8 cellular contexts compared by ENCODE assay signal in the genomic region with DNA sequence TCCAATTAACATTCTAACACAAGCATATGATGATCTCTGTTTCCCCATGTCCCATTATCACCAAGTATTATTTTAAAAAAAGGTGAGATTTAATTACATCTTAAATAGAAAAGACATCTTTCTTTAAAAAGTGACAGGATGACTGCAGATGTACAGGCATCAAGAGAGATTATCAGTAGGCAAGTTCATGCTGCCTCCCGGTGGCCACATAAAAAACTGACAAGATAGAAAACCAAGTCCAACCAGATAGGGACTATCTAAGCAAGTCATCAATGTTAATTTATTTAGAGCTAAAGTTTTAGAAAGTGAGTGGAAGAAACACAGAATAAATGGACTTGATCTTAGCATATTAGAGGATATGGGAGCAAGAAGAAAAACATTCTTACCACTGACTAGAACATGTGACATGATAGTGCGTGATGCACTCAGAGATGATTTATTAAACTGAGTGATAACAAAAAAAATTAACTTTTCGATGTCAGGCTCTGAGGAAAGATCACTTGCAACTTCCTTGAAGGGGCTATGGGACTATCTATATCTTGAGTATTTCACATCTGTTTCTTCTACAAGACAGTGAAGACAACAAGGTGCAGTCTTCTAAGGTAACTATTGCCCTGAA. TPM values are rescaled to one million over a fixed set of nuclear protein-coding genes. Genes with fewer than 3 reads are reported as not detected.
DNase-seq lines count a peak whose midpoint lies in the region; ATAC-seq, FAIRE-seq and TF ChIP-seq lines count a peak whose summit lies in the region.

No MANE protein-coding gene starts in this region.

- in situ Hi-C loops in Caki2 (cut with HindIII; ENCODE audit: low pct_unique_long_range_greater_than_20kb, low sequenced_read_pairs) (no loop called here), astrocyte of the spinal cord (cut with HindIII; ENCODE audit: low sequenced_read_pairs) (no loop called here)

- ATAC-seq in GM19395 (IDR thresholded peaks at IDR 0.05; ENCODE audit: unreplicated experiment): peak; percentile 76

- no peaks in the 10 kb centered on the region for H3K36me3 ChIP-seq in kidney (ENCODE audit: control insufficient read depth in 1 of 2, insufficient read depth in 2 of 2, low read length in 2 of 2)

- peak; percentile 26 for DNase-seq in Caki2 (ENCODE audit: low read depth)
- DNase-seq in NCI-H1694 treated with DMSO at 0.1 percent for 48 hours (lab: John Stamatoyannopoulos, UW): peak; percentile 55
- DNase-seq in astrocyte of the spinal cord (ENCODE audit: low read depth, low spot score): peak; percentile 4
- no peak for DNase-seq in kidney
- no peak for DNase-seq in epidermal melanocyte (ENCODE audit: insufficient read length, low spot score)
- DNase-seq in activated CD4-positive, CD25-positive, alpha-beta regulatory T cell (lab: John Stamatoyannopoulos, UW): no peak
- no peak for DNase-seq in middle frontal gyrus (ENCODE audit: extremely low spot score, low spot score)

- intact Hi-C loops in kidney (cut with DNase I): no loop called here

- FAIRE-seq in kidney (lab: Jason Lieb, UNC): peak; percentile 88

- H3K27ac ChIP-seq in kidney (ENCODE audit: low read depth in 2 of 2, low read length in 2 of 2): no peak overlapping the region

- TF ChIP-seq CTCF in astrocyte of the spinal cord (IDR thresholded peaks at IDR 0.05; ENCODE audit: low read depth, low read length) (peak; percentile 40), kidney (IDR thresholded peaks at IDR 0.05; ENCODE audit: borderline replicate concordance, extremely low read depth, insufficient read depth) (peak; percentile 49)

- no peaks in the 10 kb centered on the region for H3K4me1 ChIP-seq in kidney (ENCODE audit: control insufficient read depth in 1 of 2, insufficient read depth in 1 of 2, low read depth in 1 of 2, low read length in 2 of 2)

- H3K4me3 ChIP-seq in astrocyte of the spinal cord (ENCODE audit: low read depth, low read length) (no peak overlapping the region), kidney (ENCODE audit: low read length in 2 of 2) (no peak overlapping the region)

- no peaks in the 10 kb centered on the region for H3K9me3 ChIP-seq in kidney (ENCODE audit: control insufficient read depth in 1 of 2, low read length in 2 of 2)

- H3K9ac ChIP-seq in kidney (ENCODE audit: low read length in 2 of 2): no peak overlapping the region

RNA-seq across cellular contexts. Expression of gene TDRD15, which starts 5.4 kb away (rescaled TPM):
- total RNA-seq in Caki2 (2014; rRNA removed; shearing (Covaris generic); ENCODE audit: low replicate concordance): not detected in 2 replicates
- 0.06 TPM for total RNA-seq in kidney
- not detected for polyA plus RNA-seq in kidney (ENCODE audit: insufficient read depth, low read depth, low replicate concordance)

Comparison
In these comparisons a context has a peak if more than half of its experiments do, and no peak if none do; other contexts are left out.
1. DNase-seq: peak in Caki2 (single experiment), NCI-H1694 treated with DMSO at 0.1 percent for 48 hours (single experiment) and astrocyte of the spinal cord (single experiment); none in kidney (single experiment), epidermal melanocyte (single experiment), activated CD4-positive, CD25-positive, alpha-beta regulatory T cell (0 of 4) and middle frontal gyrus (single experiment).